11 cellular contexts compared by ENCODE assay signal in the genomic region with DNA sequence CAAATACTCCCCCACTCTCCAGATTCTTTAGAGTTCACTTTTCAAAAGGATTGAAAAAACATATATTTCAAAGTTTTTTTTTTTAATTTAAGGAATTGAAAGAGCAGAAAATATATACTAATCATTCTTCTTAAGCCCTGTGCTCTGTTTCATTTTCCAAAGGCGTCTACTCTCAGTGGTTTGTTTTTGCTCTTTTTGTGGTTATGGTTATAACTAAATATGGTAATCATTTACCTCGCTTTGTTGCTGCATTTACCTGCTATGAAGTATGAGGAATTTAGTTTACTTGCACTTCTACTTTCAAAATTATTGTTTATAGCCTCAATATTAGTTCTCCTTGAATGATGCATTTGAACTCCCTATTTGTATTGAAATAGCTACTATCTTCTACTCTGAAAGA. TPM values are rescaled to one million over a fixed set of nuclear protein-coding genes. Genes with fewer than 3 reads are reported as not detected.
DNase-seq lines count a peak whose midpoint lies in the region; ATAC-seq and TF ChIP-seq lines count a peak whose summit lies in the region.
"Had no signal": no experiment of that assay in that cellular context is flagged by ENCODE, and none has a peak within 500 bp of the region (broad histone marks: within the 10 kb centered on the region; RNA-seq: fewer than 3 reads in every experiment).

No MANE protein-coding gene starts in this region.

- H3K36me3 Mint-ChIP-seq in CD8-positive, alpha-beta T cell, result no peaks in the 10 kb centered on the region
- peaks cover 0 to 7% (median 0%) of the 10 kb centered on the region in 3 donors for H3K36me3 Mint-ChIP-seq in naive thymus-derived CD8-positive, alpha-beta T cell

- in situ Hi-C loops in HAP-1 (cut with MboI; ENCODE audit: low sequenced_read_pairs), result loop anchor here (25.0 kb wide), 1 partner anchor 143 kb away; no protein-coding TSS in a partner anchor

- no peaks in the 10 kb centered on the region for H3K9me3 ChIP-seq in CD8-positive, alpha-beta T cell (ENCODE audit: low read length)
- H3K9me3 ChIP-seq in ascending aorta, result no peaks in the 10 kb centered on the region
- H3K9me3 ChIP-seq in HAP-1, result peaks cover 3% of the 10 kb centered on the region; the same call in 1 of the 2 replicates

- no peak overlapping the region for H3K27ac Mint-ChIP-seq in CD8-positive, alpha-beta T cell
- no peak overlapping the region for H3K27ac Mint-ChIP-seq in naive thymus-derived CD8-positive, alpha-beta T cell
- H3K27ac Mint-ChIP-seq: nephron had no signal

- no peak for TF ChIP-seq CTCF in CD8-positive, alpha-beta T cell (IDR thresholded peaks at IDR 0.05)
- TF ChIP-seq CTCF in ascending aorta (IDR thresholded peaks at IDR 0.05), result no peak

- no peak overlapping the region for H3K27ac ChIP-seq in CD8-positive, alpha-beta T cell (ENCODE audit: low read depth, low read length)
- no peak overlapping the region for H3K27ac ChIP-seq in ascending aorta
- H3K27ac ChIP-seq: BLaER1 treated with 17β-estradiol and CSF1 and Interleukin-3, amounts not matched to agents 10 nM and 100 nM had no signal

- DNase-seq in CD8-positive, alpha-beta T cell, result no peak
- DNase-seq in GM19238 (ENCODE audit: insufficient read length, low spot score) (peak; percentile 27), SHP77 (lab: John Stamatoyannopoulos, UW) (no peak), ascending aorta (ENCODE audit: low spot score in 2 of 2) (no peak), HAP-1 (ENCODE audit: low spot score in 2 of 2) (no peak)
- no peak for DNase-seq in naive thymus-derived CD8-positive, alpha-beta T cell
- DNase-seq: hippocampal formation had no signal

- peak; percentile 42 for ATAC-seq in CD8-positive, alpha-beta T cell
- ATAC-seq in HG02798 (IDR thresholded peaks at IDR 0.05; ENCODE audit: poor library complexity, unreplicated experiment), result peak; percentile 96
- peak; percentile 94 for ATAC-seq in HG03575 (IDR thresholded peaks at IDR 0.05; ENCODE audit: extremely low read depth, insufficient number of reproducible peaks, low FRiP score, unreplicated experiment)
- no peak for ATAC-seq in naive thymus-derived CD8-positive, alpha-beta T cell

- H3K4me3 Mint-ChIP-seq in CD8-positive, alpha-beta T cell, result no peak overlapping the region
- no peak overlapping the region for H3K4me3 Mint-ChIP-seq in naive thymus-derived CD8-positive, alpha-beta T cell
- H3K4me3 Mint-ChIP-seq: nephron had no signal

- no peaks in the 10 kb centered on the region for H3K4me1 ChIP-seq in CD8-positive, alpha-beta T cell (ENCODE audit: insufficient read depth, low read length)
- H3K4me1 ChIP-seq in ascending aorta (no peaks in the 10 kb centered on the region), HAP-1 (no peaks in the 10 kb centered on the region)

- no peaks in the 10 kb centered on the region for H3K36me3 ChIP-seq in CD8-positive, alpha-beta T cell (ENCODE audit: insufficient read depth, low read length)
- H3K36me3 ChIP-seq in ascending aorta, result no peaks in the 10 kb centered on the region
- H3K36me3 ChIP-seq in HAP-1 (replicated peaks), result no peaks in the 10 kb centered on the region
- H3K36me3 ChIP-seq: BLaER1 treated with 17β-estradiol and CSF1 and Interleukin-3, amounts not matched to agents 10 nM and 100 nM had no signal

- CTCF ChIA-PET in CD8-positive, alpha-beta T cell (lab: Charles Lee), result no interaction called here

- no peaks in the 10 kb centered on the region for H3K27me3 ChIP-seq in CD8-positive, alpha-beta T cell (ENCODE audit: insufficient read depth, low read length)
- H3K27me3 ChIP-seq in ascending aorta (no peaks in the 10 kb centered on the region), HAP-1 (ENCODE audit: low read depth) (no peaks in the 10 kb centered on the region)

- peaks cover 4% of the 10 kb centered on the region for H3K4me1 Mint-ChIP-seq in CD8-positive, alpha-beta T cell (ENCODE audit: low read depth)
- H3K4me1 Mint-ChIP-seq in naive thymus-derived CD8-positive, alpha-beta T cell, result peaks cover 0 to 10% (median 3%) of the 10 kb centered on the region in 4 donors
- H3K4me1 Mint-ChIP-seq: nephron had no signal

- no peaks in the 10 kb centered on the region for H3K27me3 Mint-ChIP-seq in CD8-positive, alpha-beta T cell (ENCODE audit: low read depth)
- peaks cover 0 to 6% (median 1%) of the 10 kb centered on the region in 5 donors for H3K27me3 Mint-ChIP-seq in naive thymus-derived CD8-positive, alpha-beta T cell

- intact Hi-C loops in CD8-positive, alpha-beta T cell (cut with DNase I, micrococcal nuclease), result no loop called here
- intact Hi-C loops in ascending aorta (cut with DNase I), result no loop called here

- H3K9me3 Mint-ChIP-seq in CD8-positive, alpha-beta T cell, result no peaks in the 10 kb centered on the region
- peaks cover 0 to 13% (median 0%) of the 10 kb centered on the region in 9 donors for H3K9me3 Mint-ChIP-seq in naive thymus-derived CD8-positive, alpha-beta T cell

- H3K4me3 ChIP-seq in CD8-positive, alpha-beta T cell (ENCODE audit: low read depth, low read length), result no peak overlapping the region
- H3K4me3 ChIP-seq in ascending aorta (no peak overlapping the region), HAP-1 (no peak overlapping the region)
- H3K4me3 ChIP-seq: BLaER1 treated with 17β-estradiol and CSF1 and Interleukin-3, amounts not matched to agents 10 nM and 100 nM had no signal

- POLR2A ChIA-PET in CD8-positive, alpha-beta T cell (lab: Charles Lee), result no interaction called here
- POLR2A ChIA-PET in naive thymus-derived CD8-positive, alpha-beta T cell (lab: Charles Lee), result no interaction called here

RNA-seq across cellular contexts. Expression of a gene that starts 55.9 kb away (rescaled TPM):
- total RNA-seq in CD8-positive, alpha-beta T cell, result under 1 TPM; 0.27 to 0.33 TPM
- total RNA-seq in ascending aorta, result 14.3 TPM
- total RNA-seq in naive thymus-derived CD8-positive, alpha-beta T cell, result 1 to 10 TPM; 1.5 to 1.7 TPM
- polyA plus RNA-seq in naive thymus-derived CD8-positive, alpha-beta T cell, result under 1 TPM in 2 of 3 donors, not detected in 1; 0.05 TPM

Comparison
In these comparisons a context has a peak if more than half of its experiments do, and no peak if none do; other contexts are left out.
1. ATAC-seq: peak in CD8-positive, alpha-beta T cell (single experiment), HG02798 (single experiment) and HG03575 (single experiment); none in naive thymus-derived CD8-positive, alpha-beta T cell (0 of 2).